1 cellular context compared by ENCODE assay signal in the genomic region with DNA sequence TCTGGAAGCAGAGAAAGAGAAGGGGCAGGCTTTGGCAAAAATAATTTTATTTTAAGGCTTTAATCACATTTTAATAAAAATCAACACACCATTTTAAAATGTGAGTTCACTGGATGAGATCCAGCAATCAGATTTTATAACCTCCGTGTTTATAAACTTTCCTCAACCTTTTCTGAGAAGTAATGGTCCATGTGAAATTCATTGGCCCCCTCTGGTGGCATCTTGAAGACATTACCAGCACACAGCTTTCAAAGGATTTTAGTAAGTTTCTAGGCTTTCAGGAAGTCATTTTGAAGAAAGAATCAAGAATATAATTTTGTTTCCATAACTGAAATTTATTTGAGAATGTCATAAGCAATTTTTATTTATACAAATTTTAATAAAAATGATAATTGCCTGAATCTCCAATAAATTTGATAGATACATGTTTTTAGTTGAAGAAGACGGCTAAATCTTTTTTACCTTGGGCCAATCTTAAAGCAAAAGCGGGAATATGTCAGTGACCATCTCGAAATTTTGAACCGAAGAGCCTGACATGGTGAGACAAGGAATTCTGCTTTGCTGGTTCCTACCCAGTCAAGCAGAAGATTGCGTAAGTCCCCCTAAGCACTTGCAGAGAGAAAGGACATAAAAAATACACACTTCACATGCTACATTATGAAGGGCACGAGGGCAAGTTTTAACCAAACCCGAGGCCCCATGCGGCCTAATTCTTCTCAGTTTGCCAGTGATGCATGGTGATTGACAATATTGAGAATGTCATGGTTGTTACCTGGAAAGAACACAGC.
TF ChIP-seq lines count a peak whose summit lies in the region.

No MANE protein-coding gene starts in this region.

TF ChIP-seq in H1, 55 proteins besides CTCF, POLR2A, EP300 and RAD21:
- no peak for TF ChIP-seq MAFK (IDR thresholded peaks at IDR 0.05; ENCODE audit: low read depth, low read length)
- no peak for TF ChIP-seq POLR2AphosphoS5 (IDR thresholded peaks at IDR 0.05; ENCODE audit: low read depth, low read length)
- TF ChIP-seq USF2 (IDR thresholded peaks at IDR 0.05; ENCODE audit: low read length) = no peak
- TF ChIP-seq KDM1A (IDR thresholded peaks at IDR 0.05; ENCODE audit: borderline replicate concordance, low read length) = no peak
- TF ChIP-seq CEBPB (IDR thresholded peaks at IDR 0.05; ENCODE audit: low read depth, low read length) = peak; percentile 66; the same call in 1 of the 2 replicates
- no peak for TF ChIP-seq CBX5 (IDR thresholded peaks at IDR 0.05; ENCODE audit: low read depth, low read length)
- TF ChIP-seq SIRT6 (IDR thresholded peaks at IDR 0.05; ENCODE audit: low read length) = no peak
